28 cellular contexts compared by ENCODE assay signal in genomic region chr7:26787696-26788095, GRCh38.
DNase-seq lines count a peak whose midpoint lies in the region; ATAC-seq, FAIRE-seq and TF ChIP-seq lines count a peak whose summit lies in the region.
"Had no signal": no experiment of that assay in that cellular context is flagged by ENCODE, and none has a peak within 500 bp of the region (broad histone marks: within the 10 kb centered on the region; RNA-seq: fewer than 3 reads in every experiment).

No MANE protein-coding gene starts in this region.

- FAIRE-seq in HepG2 (lab: Jason Lieb, UNC): no peak
- FAIRE-seq: colon, TTC549, urothelium cell line had no signal

- no TSS peak for BruUV-seq in HepG2 (replicated peaks; lab: Mats Ljungman, UMichigan)

- TF ChIP-seq POLR2A in HepG2 (IDR thresholded peaks at IDR 0.05; ENCODE audit: insufficient read depth in 1 of 2, low read depth in 2 of 2, low read length in 2 of 2): no peak

- no peak for TF ChIP-seq RAD21 in HepG2 (CRISPR knock-in tag; IDR thresholded peaks at IDR 0.05)

- CTCF ChIA-PET in HepG2 (lab: Yijun Ruan, JAX; ENCODE audit: low intra/inter-chr PET ratio, low total read pairs): no interaction called here

- peak; percentile 38; the same call in 1 of the 3 replicates for ATAC-seq in GM23338
- no peak for ATAC-seq in HepG2
- ATAC-seq in HG03108 (IDR thresholded peaks at IDR 0.05; ENCODE audit: unreplicated experiment): no peak
- ATAC-seq: activated CD4-positive, CD25-positive, alpha-beta regulatory T cell treated with anti-CD3 and anti-CD28 coated beads, Interleukin-2, amount 50 U/mL, for 24 hours; activated CD8-positive, alpha-beta memory T cell treated with anti-CD3 and anti-CD28 coated beads, Interleukin-2, amount 10 ng/mL, durations not matched to agents 7 days and 5 days; gastroesophageal sphincter; PC-3; sciatic nerve; stimulated activated naive CD8-positive, alpha-beta T cell treated with anti-CD3 and anti-CD28 coated beads, Interleukin-15, amount 100 ng/mL, for 72 hours had no signal

- H3K9me3 ChIP-seq in neural progenitor cell (ENCODE audit: low read depth): no peaks in the 10 kb centered on the region
- H3K9me3 ChIP-seq in HepG2 (ENCODE audit: low read length): no peaks in the 10 kb centered on the region
- H3K9me3 ChIP-seq: ascending aorta, Caco-2, gastroesophageal sphincter, thoracic aorta had no signal

- H3K79me2 ChIP-seq in GM23338 (replicated peaks; ENCODE audit: insufficient read depth): no peaks in the 10 kb centered on the region
- no peaks in the 10 kb centered on the region for H3K79me2 ChIP-seq in neural progenitor cell (ENCODE audit: low read depth)
- H3K79me2 ChIP-seq in HepG2 (ENCODE audit: insufficient read depth, low read length): no peaks in the 10 kb centered on the region
- H3K79me2 ChIP-seq: parathyroid adenoma had no signal

- POLR2A ChIA-PET in HepG2 (lab: Yijun Ruan, JAX): no interaction called here

- peaks cover 11% of the 10 kb centered on the region for H3K4me1 ChIP-seq in GM23338 (ENCODE audit: insufficient read depth)
- H3K4me1 ChIP-seq in neural progenitor cell: peaks cover 19% of the 10 kb centered on the region
- no peaks in the 10 kb centered on the region for H3K4me1 ChIP-seq in HepG2 (ENCODE audit: insufficient read depth, low read length)
- H3K4me1 ChIP-seq: ascending aorta, Caco-2, gastroesophageal sphincter, parathyroid adenoma had no signal

- intact Hi-C loops in HepG2 (cut with micrococcal nuclease; ENCODE audit: unreplicated experiment): no loop called here

- H3K27me3 ChIP-seq in GM23338 (ENCODE audit: insufficient read depth) (no peaks in the 10 kb centered on the region), neural progenitor cell (no peaks in the 10 kb centered on the region), HepG2 (ENCODE audit: control insufficient read depth in 1 of 2, insufficient read depth in 2 of 2, low read length in 2 of 2) (no peaks in the 10 kb centered on the region)
- H3K27me3 ChIP-seq: ascending aorta, cardiac muscle cell, gastroesophageal sphincter had no signal

- TF ChIP-seq CTCF in GM23338 (conservative IDR thresholded peaks at IDR 0.05; ENCODE audit: low read depth in 2 of 2) (no peak), neural progenitor cell (IDR thresholded peaks at IDR 0.05) (no peak), endothelial cell (IDR thresholded peaks at IDR 0.05; ENCODE audit: unreplicated experiment) (no peak), HepG2 (CRISPR knock-in tag; IDR thresholded peaks at IDR 0.05) (no peak)

- H3K27ac ChIP-seq in GM23338 (ENCODE audit: low read depth) (no peak overlapping the region), neural progenitor cell (no peak overlapping the region), HepG2 (ENCODE audit: extremely low read length, insufficient read depth, low read length) (no peak overlapping the region)
- H3K27ac ChIP-seq: ascending aorta, cardiac muscle cell, gastroesophageal sphincter, parathyroid adenoma, SK-N-MC, thoracic aorta had no signal

- H3K9me2 ChIP-seq in GM23338 (ENCODE audit: insufficient read depth): no peaks in the 10 kb centered on the region

- H3K27ac Mint-ChIP-seq in GM23338 (no peak overlapping the region), neural progenitor cell (no peak overlapping the region), endothelial cell (ENCODE audit: unreplicated experiment) (no peak overlapping the region)
- H3K27ac Mint-ChIP-seq: activated CD8-positive, alpha-beta memory T cell treated with anti-CD3 and anti-CD28 coated beads, Interleukin-2, amount 10 ng/mL, durations not matched to agents 7 days and 5 days had no signal

- TF ChIP-seq EP300 in HepG2 (IDR thresholded peaks at IDR 0.05; ENCODE audit: low read depth in 2 of 2, low read length in 2 of 2) (no peak), HepG2 (CRISPR knock-in tag; IDR thresholded peaks at IDR 0.05; ENCODE audit: borderline replicate concordance) (no peak)

- H3K4me3 ChIP-seq in GM23338 (no peak overlapping the region), neural progenitor cell (no peak overlapping the region), HepG2 (replicated peaks in 1 of 3; ENCODE audit: insufficient read depth in 1 of 3, low read depth in 2 of 3, low read length in 3 of 3) (no peak overlapping the region)
- H3K4me3 ChIP-seq: ascending aorta, cardiac muscle cell, gastroesophageal sphincter, SK-N-MC, thoracic aorta had no signal

- no peaks in the 10 kb centered on the region for H4K20me1 ChIP-seq in GM23338 (replicated peaks; ENCODE audit: insufficient read depth)
- no peaks in the 10 kb centered on the region for H4K20me1 ChIP-seq in neural progenitor cell (ENCODE audit: low read depth)
- H4K20me1 ChIP-seq in HepG2 (ENCODE audit: insufficient read depth, low read length): no peaks in the 10 kb centered on the region

- no peaks in the 10 kb centered on the region for H3F3A ChIP-seq in GM23338 (replicated peaks; ENCODE audit: low read depth)
- H3F3A ChIP-seq in neural progenitor cell (ENCODE audit: low read depth): no peaks in the 10 kb centered on the region

- peak in 2 of 3 experiments; percentile 23 to 79 for DNase-seq in NCI-H1417 (lab: John Stamatoyannopoulos, UW)
- no peak for DNase-seq in NCI-H1417 treated with DMSO at 0.1 percent for 48 hours (lab: John Stamatoyannopoulos, UW)
- DNase-seq in GM23338 (ENCODE audit: low spot score): peak; percentile 12
- DNase-seq in NCI-H69 (lab: John Stamatoyannopoulos, UW): peak; percentile 98
- DNase-seq in neural progenitor cell (ENCODE audit: low spot score): no peak
- no peak for DNase-seq in endothelial cell (ENCODE audit: low spot score)
- no peak for DNase-seq in HepG2 (ENCODE audit: low spot score)
- DNase-seq: activated CD4-positive, alpha-beta T cell treated with anti-CD3 and anti-CD28 coated beads, Interleukin-2, amount 50 U/mL, for 4 hours; activated CD8-positive, alpha-beta memory T cell treated with anti-CD3 and anti-CD28 coated beads, Interleukin-2, amount 10 ng/mL, durations not matched to agents 7 days and 5 days; activated T-cell treated with anti-CD3 and anti-CD28 coated beads, Interleukin-2, amount 50 U/mL, for 48 hours; Caco-2; DMS79 treated with DMSO at 0.1 percent for 48 hours; PC-3; stimulated activated CD8-positive, alpha-beta memory T cell treated with anti-CD3 and anti-CD28 coated beads, Interleukin-4, amount 100 ng/mL, for 48 hours; stimulated activated naive CD8-positive, alpha-beta T cell treated with anti-CD3 and anti-CD28 coated beads, Interleukin-15, amount 100 ng/mL, for 72 hours had no signal

- H3K4me3 Mint-ChIP-seq in GM23338: no peak overlapping the region
- no peak overlapping the region for H3K4me3 Mint-ChIP-seq in neural progenitor cell
- no peak overlapping the region for H3K4me3 Mint-ChIP-seq in endothelial cell (ENCODE audit: unreplicated experiment)
- H3K4me3 Mint-ChIP-seq: activated CD8-positive, alpha-beta memory T cell treated with anti-CD3 and anti-CD28 coated beads, Interleukin-2, amount 10 ng/mL, durations not matched to agents 7 days and 5 days; CD14-positive monocyte; stimulated activated naive CD8-positive, alpha-beta T cell treated with anti-CD3 and anti-CD28 coated beads, Interleukin-15, amount 100 ng/mL, for 72 hours had no signal

- H3K4me2 ChIP-seq in GM23338 (no peak overlapping the region), neural progenitor cell (no peak overlapping the region), HepG2 (ENCODE audit: low read depth, low read length) (no peak overlapping the region)

- H3K36me3 Mint-ChIP-seq in GM23338 (ENCODE audit: low read depth) (no peaks in the 10 kb centered on the region), neural progenitor cell (no peaks in the 10 kb centered on the region), endothelial cell (ENCODE audit: low read depth, unreplicated experiment) (peaks cover 8% of the 10 kb centered on the region)
- H3K36me3 Mint-ChIP-seq: activated CD8-positive, alpha-beta memory T cell treated with anti-CD3 and anti-CD28 coated beads, Interleukin-2, amount 10 ng/mL, durations not matched to agents 7 days and 5 days had no signal

- H3K27me3 Mint-ChIP-seq in GM23338 (ENCODE audit: insufficient read depth, low read depth, poor library complexity) (peaks cover 5% of the 10 kb centered on the region), neural progenitor cell (ENCODE audit: insufficient read depth, low read depth) (no peaks in the 10 kb centered on the region), endothelial cell (ENCODE audit: unreplicated experiment) (no peaks in the 10 kb centered on the region)
- H3K27me3 Mint-ChIP-seq: activated CD8-positive, alpha-beta memory T cell treated with anti-CD3 and anti-CD28 coated beads, Interleukin-2, amount 10 ng/mL, durations not matched to agents 7 days and 5 days; stimulated activated naive CD8-positive, alpha-beta T cell treated with anti-CD3 and anti-CD28 coated beads, Interleukin-15, amount 100 ng/mL, for 72 hours had no signal

- H2AFZ ChIP-seq in GM23338: peak overlapping the region; percentile 54; the same call in 1 of the 2 replicates
- H2AFZ ChIP-seq in neural progenitor cell (replicated peaks): peak overlapping the region; percentile 37
- no peak overlapping the region for H2AFZ ChIP-seq in HepG2 (ENCODE audit: low read length)
- H2AFZ ChIP-seq: parathyroid adenoma had no signal

- 97% methylated on average over 6 of the region's 6 CpGs for WGBS in HepG2 (ENCODE audit: low lambda C conversion rate)

- H3K9me3 Mint-ChIP-seq in GM23338: no peaks in the 10 kb centered on the region; the same call in 2 of the 3 replicates
- no peaks in the 10 kb centered on the region for H3K9me3 Mint-ChIP-seq in neural progenitor cell
- no peaks in the 10 kb centered on the region for H3K9me3 Mint-ChIP-seq in endothelial cell (ENCODE audit: unreplicated experiment)
- H3K9me3 Mint-ChIP-seq: CD14-positive monocyte; stimulated activated naive CD8-positive, alpha-beta T cell treated with anti-CD3 and anti-CD28 coated beads, Interleukin-15, amount 100 ng/mL, for 72 hours had no signal

- peaks cover 24% of the 10 kb centered on the region; the same call in 2 of the 3 replicates for H3K4me1 Mint-ChIP-seq in GM23338
- H3K4me1 Mint-ChIP-seq in neural progenitor cell: peaks cover 4% of the 10 kb centered on the region
- H3K4me1 Mint-ChIP-seq in endothelial cell (ENCODE audit: unreplicated experiment): no peaks in the 10 kb centered on the region
- H3K4me1 Mint-ChIP-seq: activated CD8-positive, alpha-beta memory T cell treated with anti-CD3 and anti-CD28 coated beads, Interleukin-2, amount 10 ng/mL, durations not matched to agents 7 days and 5 days; CD14-positive monocyte; stimulated activated naive CD8-positive, alpha-beta T cell treated with anti-CD3 and anti-CD28 coated beads, Interleukin-15, amount 100 ng/mL, for 72 hours had no signal

- H3K36me3 ChIP-seq in GM23338 (ENCODE audit: insufficient read depth): no peaks in the 10 kb centered on the region
- no peaks in the 10 kb centered on the region for H3K36me3 ChIP-seq in neural progenitor cell
- no peaks in the 10 kb centered on the region for H3K36me3 ChIP-seq in HepG2 (replicated peaks in 1 of 2; ENCODE audit: control insufficient read depth in 1 of 2, insufficient read depth in 2 of 2, low read length in 2 of 2)
- H3K36me3 ChIP-seq: ascending aorta, cardiac muscle cell, gastroesophageal sphincter, thoracic aorta had no signal

- in situ Hi-C loops in HepG2 (cut with HindIII; ENCODE audit: extremely low pct_ligation_motif_present, low pct_unique_long_range_greater_than_20kb): no loop called here

- H3K9ac ChIP-seq in neural progenitor cell (no peak overlapping the region), HepG2 (ENCODE audit: insufficient read depth, low read depth, low read length) (no peak overlapping the region)
- H3K9ac ChIP-seq: parathyroid adenoma had no signal

Comparison
In these comparisons a context has a peak if more than half of its experiments do, and no peak if none do; other contexts are left out.
1. DNase-seq: peak in NCI-H1417 (2 of 3), GM23338 (single experiment) and NCI-H69 (single experiment); none in NCI-H1417 treated with DMSO at 0.1 percent for 48 hours (single experiment), neural progenitor cell (single experiment), endothelial cell (single experiment) and HepG2 (single experiment).